ENCODE assay signal across 1 cellular context in genomic region chr7:152076324-152076821, GRCh38.
A peak's percentile ranks its signal among the peaks of the same experiment; 100 is the strongest.
TF ChIP-seq lines count a peak whose summit lies in the region.

No MANE protein-coding gene starts in this region.

TF ChIP-seq in HEK293, 187 proteins besides CTCF, POLR2A, EP300 and RAD21 (continued from another document):
- peak; percentile 82 for TF ChIP-seq ZSCAN16 (tag by site-specific recombination; IDR thresholded peaks at IDR 0.05)
- peak; percentile 35; the same call in 1 of the 2 replicates for TF ChIP-seq ZNF2 (tag by site-specific recombination; IDR thresholded peaks at IDR 0.05)
